ENCODE assay signal across 11 cellular contexts in genomic region chr4:16270654-16271328, GRCh38. TPM values are rescaled to one million over a fixed set of nuclear protein-coding genes. Genes with fewer than 3 reads are reported as not detected.
A peak's percentile ranks its signal among the peaks of the same experiment; 100 is the strongest.
DNase-seq lines count a peak whose midpoint lies in the region; ATAC-seq and TF ChIP-seq lines count a peak whose summit lies in the region.
"Had no signal": no experiment of that assay in that cellular context is flagged by ENCODE, and none has a peak within 500 bp of the region (broad histone marks: within the 10 kb centered on the region; RNA-seq: fewer than 3 reads in every experiment).

No MANE protein-coding gene starts in this region.

- intact Hi-C loops in Panc1 (cut with micrococcal nuclease; ENCODE audit: unreplicated experiment) (no loop called here), sciatic nerve (cut with DNase I) (no loop called here)

- TF ChIP-seq CTCF in Panc1 (IDR thresholded peaks at IDR 0.05): peak; percentile 7; the same call in 1 of the 2 replicates
- TF ChIP-seq CTCF in fibroblast of mammary gland (conservative IDR thresholded peaks at IDR 0.05; ENCODE audit: control insufficient read depth, insufficient read depth, low read depth, low read length): peak; percentile 28

- DNase-seq in DMS53 (lab: John Stamatoyannopoulos, UW) (peak; percentile 21), DMS53 treated with DMSO at 0.1 percent for 48 hours (lab: John Stamatoyannopoulos, UW; ENCODE audit: unreplicated experiment) (no peak), Panc1 (ENCODE audit: low read depth, low spot score) (no peak), fibroblast of mammary gland (ENCODE audit: low read depth) (no peak), sciatic nerve (ENCODE audit: low spot score) (no peak), LoVo (ENCODE audit: low spot score) (no peak)
- no peak for DNase-seq in activated CD4-positive, CD25-positive, alpha-beta regulatory T cell (lab: John Stamatoyannopoulos, UW)
- DNase-seq: dermis blood vessel endothelial cell had no signal

- ATAC-seq in Panc1: no peak
- ATAC-seq in sciatic nerve: peak; percentile 61
- no peak for ATAC-seq in GM19035 (IDR thresholded peaks at IDR 0.05; ENCODE audit: unreplicated experiment)

- POLR2A ChIA-PET in Panc1 (lab: Charles Lee): no interaction called here

- BruUV-seq in Panc1 (replicated peaks; lab: Mats Ljungman, UMichigan): no TSS peak

- H3K27ac ChIP-seq in Panc1 (ENCODE audit: low read length): no peak overlapping the region
- H3K27ac ChIP-seq: RWPE1 had no signal

- H3K36me3 ChIP-seq in Panc1 (ENCODE audit: control insufficient read depth, insufficient read depth, low read length): no peaks in the 10 kb centered on the region
- H3K36me3 ChIP-seq: thoracic aorta had no signal

- H3K27me3 ChIP-seq in Panc1 (ENCODE audit: control insufficient read depth, insufficient read depth, low read length): no peaks in the 10 kb centered on the region

- H3K9me3 ChIP-seq in Panc1 (ENCODE audit: control insufficient read depth, insufficient read depth, low read depth, low read length): no peaks in the 10 kb centered on the region
- H3K9me3 ChIP-seq: thoracic aorta had no signal

- H3K4me3 ChIP-seq in Panc1 (ENCODE audit: low read depth in 2 of 2, low read length in 2 of 2) (no peak overlapping the region), fibroblast of mammary gland (ENCODE audit: control insufficient read depth, low read depth, low read length) (no peak overlapping the region)

- in situ Hi-C loops in Panc1 (cut with HindIII; ENCODE audit: low pct_unique_long_range_greater_than_20kb, low sequenced_read_pairs): no loop called here

- CTCF ChIA-PET in Panc1 (lab: Charles Lee): no interaction called here

- no peaks in the 10 kb centered on the region for H3K4me1 ChIP-seq in Panc1 (ENCODE audit: control insufficient read depth, insufficient read depth, low read length)

RNA-seq across cellular contexts. Expression of gene TAPT1, which starts 44.5 kb away (rescaled TPM):
- total RNA-seq in Panc1 (2021; ENCODE audit: unreplicated experiment) (17.3 TPM), sciatic nerve (59.5 TPM)
- polyA plus RNA-seq in Panc1 (2012; ENCODE audit: insufficient read length): 6.6 TPM
